ENCODE assay signal across 10 cellular contexts in the genomic region with DNA sequence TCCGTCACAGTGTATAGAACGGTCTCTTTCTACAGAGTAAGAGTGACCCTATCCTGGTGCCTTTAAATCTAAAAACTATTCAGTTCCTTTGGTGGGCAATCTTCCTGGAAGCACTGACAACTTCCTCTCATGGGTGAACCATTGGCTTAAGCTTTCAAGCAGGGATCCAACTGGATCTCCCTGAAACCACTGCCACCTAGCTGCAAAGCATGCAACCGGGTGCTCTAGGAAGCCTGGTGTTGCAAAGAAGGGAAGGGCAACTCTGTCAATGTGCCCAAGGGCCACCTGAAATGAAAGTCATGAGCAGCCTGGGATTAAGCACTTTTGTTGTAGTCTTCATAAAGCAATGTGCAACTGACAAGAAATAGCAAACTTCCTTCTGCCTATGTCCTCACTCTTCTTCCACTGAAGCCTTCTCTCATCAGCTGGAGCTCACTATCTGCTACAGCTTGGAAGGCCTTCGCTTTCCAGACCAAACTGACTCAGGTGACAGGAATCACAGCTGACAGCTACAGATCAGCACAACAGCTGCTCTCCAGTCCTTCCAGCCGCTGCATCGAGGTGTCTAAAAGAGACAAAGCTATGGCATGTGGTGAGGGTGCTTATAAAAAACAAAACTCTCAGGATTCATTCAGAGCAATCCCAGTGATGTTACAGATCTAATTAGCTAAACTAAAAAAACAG. TPM values are rescaled to one million over a fixed set of nuclear protein-coding genes. Genes with fewer than 3 reads are reported as not detected.
DNase-seq lines count a peak whose midpoint lies in the region; ATAC-seq and TF ChIP-seq lines count a peak whose summit lies in the region.
"Had no signal": no experiment of that assay in that cellular context is flagged by ENCODE, and none has a peak within 500 bp of the region (broad histone marks: within the 10 kb centered on the region; RNA-seq: fewer than 3 reads in every experiment).

No MANE protein-coding gene starts in this region.

- no peak overlapping the region for H3K27ac Mint-ChIP-seq in progenitor cell of endocrine pancreas

- no peak overlapping the region for H3K27ac ChIP-seq in fibroblast of lung (ENCODE audit: insufficient read depth, low read length)

- peak; percentile 31 for TF ChIP-seq CTCF in GM13977 (IDR thresholded peaks at IDR 0.05; ENCODE audit: extremely low read depth, insufficient read depth, missing control alignments)
- TF ChIP-seq CTCF in fibroblast of lung (conservative IDR thresholded peaks at IDR 0.05 in 1 of 2, IDR thresholded peaks at IDR 0.05 in 1 of 2; ENCODE audit: low read depth in 1 of 2, low read length in 2 of 2): peak; percentile 10 to 41
- TF ChIP-seq CTCF in progenitor cell of endocrine pancreas (IDR thresholded peaks at IDR 0.05; ENCODE audit: unreplicated experiment): peak; percentile 44
- TF ChIP-seq CTCF in omental fat pad (IDR thresholded peaks at IDR 0.05): no peak

- H3K36me3 Mint-ChIP-seq in progenitor cell of endocrine pancreas (ENCODE audit: insufficient read depth): peaks cover 14% of the 10 kb centered on the region

- H3K36me3 ChIP-seq in fibroblast of lung (ENCODE audit: control insufficient read depth, insufficient read depth, low read length): peaks cover 6% of the 10 kb centered on the region

- no peak for ATAC-seq in omental fat pad (ENCODE audit: low FRiP score)
- no peak for ATAC-seq in GM19035 (IDR thresholded peaks at IDR 0.05; ENCODE audit: unreplicated experiment)
- ATAC-seq: activated T-cell treated with anti-CD3 and anti-CD28 coated beads, Interleukin-2, amount 50 U/mL, for 4 hours had no signal

- no peaks in the 10 kb centered on the region for H3K9me3 ChIP-seq in fibroblast of lung (ENCODE audit: control insufficient read depth, insufficient read depth, low read depth, low read length)

- H4K20me1 ChIP-seq in fibroblast of lung (ENCODE audit: control insufficient read depth, extremely low read depth, insufficient read depth, low read length): no peaks in the 10 kb centered on the region

- no peak for DNase-seq in GM13977 (ENCODE audit: low spot score)
- DNase-seq in OCI-M1 (lab: John Stamatoyannopoulos, UW): peak; percentile 40
- peak in 1 of 2 donors; percentile 12 for DNase-seq in fibroblast of lung (ENCODE audit: low read depth in 2 of 2)
- DNase-seq in progenitor cell of endocrine pancreas (ENCODE audit: low spot score, unreplicated experiment): no peak
- no peak for DNase-seq in omental fat pad (ENCODE audit: low spot score)
- DNase-seq in retina: no peak
- DNase-seq in kidney tubule cell (ENCODE audit: low spot score): no peak
- DNase-seq: activated T-cell treated with anti-CD3 and anti-CD28 coated beads, Interleukin-2, amount 50 U/mL, for 4 hours; NCI-H187 treated with DMSO at 0.1 percent for 48 hours had no signal

- H3K9ac ChIP-seq in fibroblast of lung (ENCODE audit: insufficient read depth, low read length): no peak overlapping the region

- H3K27me3 ChIP-seq in fibroblast of lung (ENCODE audit: control insufficient read depth, insufficient read depth, low read length): no peaks in the 10 kb centered on the region

- no peak overlapping the region for H3K4me2 ChIP-seq in fibroblast of lung (ENCODE audit: extremely low read depth, insufficient read depth, low read length)

- in situ Hi-C loops in GM13977 (cut with MboI; ENCODE audit: low pct_unique_long_range_greater_than_20kb, low sequenced_read_pairs, unreplicated experiment): no loop called here

- no peaks in the 10 kb centered on the region for H3K79me2 ChIP-seq in fibroblast of lung (ENCODE audit: control insufficient read depth, insufficient read depth, low read length)

- H3K4me3 ChIP-seq in fibroblast of lung (replicated peaks in 1 of 4; ENCODE audit: control extremely low read depth in 1 of 4, insufficient read depth in 1 of 4, low read depth in 3 of 4, low read length in 4 of 4): no peak overlapping the region

- no peak overlapping the region for H2AFZ ChIP-seq in fibroblast of lung (ENCODE audit: low read length)

- H3K27me3 Mint-ChIP-seq in progenitor cell of endocrine pancreas: no peaks in the 10 kb centered on the region

- H3K4me1 Mint-ChIP-seq in progenitor cell of endocrine pancreas (ENCODE audit: low read depth): no peaks in the 10 kb centered on the region

- no peaks in the 10 kb centered on the region for H3K4me1 ChIP-seq in fibroblast of lung (ENCODE audit: control insufficient read depth, extremely low read depth, insufficient read depth, low read length)

- no peaks in the 10 kb centered on the region for H3K9me3 Mint-ChIP-seq in progenitor cell of endocrine pancreas (ENCODE audit: low read depth)
- H3K9me3 Mint-ChIP-seq: activated T-cell treated with anti-CD3 and anti-CD28 coated beads, Interleukin-2, amount 50 U/mL, for 4 hours had no signal

- no peak overlapping the region for H3K4me3 Mint-ChIP-seq in progenitor cell of endocrine pancreas (ENCODE audit: low read depth)
- H3K4me3 Mint-ChIP-seq: activated T-cell treated with anti-CD3 and anti-CD28 coated beads, Interleukin-2, amount 50 U/mL, for 4 hours had no signal

RNA-seq across cellular contexts. Expression of gene SETD7, which starts 46.1 kb away (rescaled TPM):
- total RNA-seq in fibroblast of lung: 58.0 and 80.8 TPM in 2 replicates
- polyA plus RNA-seq in fibroblast of lung: 26.0 and 37.5 TPM in 2 replicates
- 31.2 and 52.2 TPM in 2 replicates for polyA plus RNA-seq in fibroblast of lung (2012)
- 51.0 and 63.7 TPM in 2 replicates for polyA minus RNA-seq in fibroblast of lung (ENCODE audit: low replicate concordance)
- 11.9 and 13.8 TPM in 2 replicates for total RNA-seq in progenitor cell of endocrine pancreas
- 10 to 100 TPM; 71.7 to 92.7 (median 82.2) TPM for total RNA-seq in omental fat pad

RNA-seq across cellular contexts. Expression of gene RAB33B, which starts 55.9 kb away (rescaled TPM):
- 11.7 and 12.3 TPM in 2 replicates for total RNA-seq in fibroblast of lung
- polyA plus RNA-seq in fibroblast of lung: 6.5 and 11.4 TPM in 2 replicates
- polyA plus RNA-seq in fibroblast of lung (2012): 3.7 and 5.6 TPM in 2 replicates
- 0.52 and 1.4 TPM in 2 replicates for polyA minus RNA-seq in fibroblast of lung (ENCODE audit: low replicate concordance)
- total RNA-seq in progenitor cell of endocrine pancreas: 14.2 and 14.4 TPM in 2 replicates
- 10 to 100 TPM in 2 of 4 donors, 1 to 10 TPM in 2; 7.4 to 14.8 (median 10.6) TPM for total RNA-seq in omental fat pad

Comparison
In these comparisons a context has a peak if more than half of its experiments do, and no peak if none do; other contexts are left out.
1. CTCF ChIP-seq: peak in GM13977 (single experiment), fibroblast of lung (2 of 2) and progenitor cell of endocrine pancreas (single experiment); none in omental fat pad (0 of 3).